In the genomic region with DNA sequence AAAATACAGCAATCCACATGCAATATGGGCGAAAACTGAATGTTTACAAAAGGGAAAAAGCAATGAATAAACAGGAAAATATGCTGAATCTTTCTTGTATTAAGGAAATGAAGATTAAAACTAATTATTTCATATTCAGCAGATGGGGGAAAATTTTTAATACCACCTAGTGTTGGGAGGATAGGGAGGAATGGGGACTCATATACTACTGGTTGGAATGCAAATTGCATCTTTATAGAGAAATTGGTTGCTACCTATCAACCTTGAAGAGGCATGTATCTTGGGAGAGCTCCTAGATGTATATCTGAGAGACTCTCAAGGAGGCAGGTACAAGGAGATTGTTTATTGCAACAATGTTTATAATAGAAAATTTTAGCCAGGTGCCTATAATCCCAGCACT, we compare ENCODE assay signal across 14 cellular contexts.
"Had no signal": no experiment of that assay in that cellular context is flagged by ENCODE, and none has a peak within 500 bp of the region (broad histone marks: within the 10 kb centered on the region; RNA-seq: fewer than 3 reads in every experiment).

No MANE protein-coding gene starts in this region.

- DNase-seq: activated CD4-positive, alpha-beta T cell treated with anti-CD3 and anti-CD28 coated beads, Interleukin-2, amount 50 U/mL, for 48 hours; activated CD4-positive, CD25-positive, alpha-beta regulatory T cell treated with anti-CD3 and anti-CD28 coated beads, Interleukin-2, amount 50 U/mL, for 72 hours; activated gamma-delta T cell; activated T-cell treated with anti-CD3 and anti-CD28 coated beads, Interleukin-2, amount 50 U/mL, for 48 hours; anterior cingulate cortex; kidney glomerular epithelial cell; stomach; T-helper 2 cell had no signal

- H3K4me3 ChIP-seq: breast epithelium, hepatocyte, neural progenitor cell, stomach, thoracic aorta had no signal

- H3K4me3 Mint-ChIP-seq: activated naive CD8-positive, alpha-beta T cell; neural progenitor cell had no signal

- H3K4me1 ChIP-seq: breast epithelium, parathyroid adenoma, stomach had no signal

- H3K27me3 Mint-ChIP-seq: activated naive CD8-positive, alpha-beta T cell had no signal

- H3K27ac ChIP-seq: breast epithelium, hepatocyte, neural progenitor cell, parathyroid adenoma, stomach, thoracic aorta had no signal

- H3K36me3 Mint-ChIP-seq: activated naive CD8-positive, alpha-beta T cell; neural progenitor cell had no signal

- H3K9me3 ChIP-seq: breast epithelium, stomach, thoracic aorta had no signal

- H3K27ac Mint-ChIP-seq: activated naive CD8-positive, alpha-beta T cell; neural progenitor cell had no signal

- H3K27me3 ChIP-seq: breast epithelium, hepatocyte, neural progenitor cell had no signal

- H3K36me3 ChIP-seq: breast epithelium, neural progenitor cell, stomach, thoracic aorta had no signal
